8 cellular contexts compared by ENCODE assay signal in genomic region chr9:129140397-129141065, GRCh38. TPM values are rescaled to one million over a fixed set of nuclear protein-coding genes. Genes with fewer than 3 reads are reported as not detected.
A peak's percentile ranks its signal among the peaks of the same experiment; 100 is the strongest.
DNase-seq lines count a peak whose midpoint lies in the region; ATAC-seq and TF ChIP-seq lines count a peak whose summit lies in the region.

No MANE protein-coding gene starts in this region.

- 16% methylated on average over 8 of the region's 8 CpGs for WGBS in liver

- H3K9me3 ChIP-seq in BLaER1 treated with 17β-estradiol and CSF1 and Interleukin-3, amounts not matched to agents 10 nM and 100 nM (replicated peaks in 1 of 11): no peaks in the 10 kb centered on the region
- no peaks in the 10 kb centered on the region for H3K9me3 ChIP-seq in liver (ENCODE audit: control insufficient read depth in 4 of 4, low read length in 3 of 4)
- H3K9me3 ChIP-seq in stomach smooth muscle (ENCODE audit: control insufficient read depth in 2 of 2, low read length in 2 of 2): no peaks in the 10 kb centered on the region

- peak overlapping the region; percentile 92 to 100 (median 94) for H3K9ac ChIP-seq in BLaER1 treated with 17β-estradiol and CSF1 and Interleukin-3, amounts not matched to agents 10 nM and 100 nM
- H3K9ac ChIP-seq in liver (ENCODE audit: low read depth in 1 of 2, low read length in 2 of 2): peak overlapping the region; percentile 93 to 99
- peak overlapping the region; percentile 95 to 99 for H3K9ac ChIP-seq in stomach smooth muscle (ENCODE audit: low read length in 2 of 2)

- H3K4me1 ChIP-seq in BLaER1 treated with 17β-estradiol and CSF1 and Interleukin-3, amounts not matched to agents 10 nM and 100 nM: peaks cover 62 to 74% (median 69%) of the 10 kb centered on the region in 10 experiments
- H3K4me1 ChIP-seq in liver (ENCODE audit: control insufficient read depth in 4 of 4, insufficient read depth in 4 of 4, low read length in 3 of 4) (peaks cover 15 to 78% (median 54%) of the 10 kb centered on the region in 4 donors), stomach smooth muscle (ENCODE audit: control insufficient read depth, insufficient read depth, low read length) (peaks cover 72% of the 10 kb centered on the region)

- H4K20me1 ChIP-seq in BLaER1 treated with 17β-estradiol and CSF1 and Interleukin-3, amounts not matched to agents 10 nM and 100 nM: no peaks in the 10 kb centered on the region

- ATAC-seq in GM18909 (IDR thresholded peaks at IDR 0.05; ENCODE audit: poor library complexity, unreplicated experiment) (peak; percentile 16), HG03457 (IDR thresholded peaks at IDR 0.05; ENCODE audit: unreplicated experiment) (peak; percentile 17)

- H3K27me3 ChIP-seq in BLaER1 treated with 17β-estradiol and CSF1 and Interleukin-3, amounts not matched to agents 10 nM and 100 nM: no peaks in the 10 kb centered on the region
- no peaks in the 10 kb centered on the region for H3K27me3 ChIP-seq in liver (ENCODE audit: control insufficient read depth in 4 of 4, insufficient read depth in 4 of 4, low read length in 3 of 4)
- no peaks in the 10 kb centered on the region for H3K27me3 ChIP-seq in stomach smooth muscle (ENCODE audit: control insufficient read depth in 1 of 2, insufficient read depth in 2 of 2, low read length in 2 of 2)

- H3K4me3 ChIP-seq in BLaER1 treated with 17β-estradiol and CSF1 and Interleukin-3, amounts not matched to agents 10 nM and 100 nM: peak overlapping the region; percentile 28 to 57 (median 51)
- peak overlapping the region; percentile 47 for H3K4me3 ChIP-seq in choroid plexus epithelial cell (ENCODE audit: low read depth, low read length)
- H3K4me3 ChIP-seq in liver (ENCODE audit: low read depth in 1 of 3, low read length in 3 of 3): peak overlapping the region; percentile 51 to 64 (median 60)
- H3K4me3 ChIP-seq in stomach smooth muscle (ENCODE audit: low read length in 2 of 2): peak overlapping the region; percentile 72 to 79

- in situ Hi-C loops in SK-MEL-5 (cut with HindIII; ENCODE audit: low pct_unique_long_range_greater_than_20kb, low sequenced_read_pairs): no loop called here

- TF ChIP-seq CTCF in choroid plexus epithelial cell (conservative IDR thresholded peaks at IDR 0.05; ENCODE audit: low read depth, low read length) (no peak), liver (IDR thresholded peaks at IDR 0.05; ENCODE audit: low read depth, low read length, missing input control) (no peak)

- peaks cover 42 to 70% (median 55%) of the 10 kb centered on the region in 11 experiments for H3K36me3 ChIP-seq in BLaER1 treated with 17β-estradiol and CSF1 and Interleukin-3, amounts not matched to agents 10 nM and 100 nM
- H3K36me3 ChIP-seq in liver (ENCODE audit: control insufficient read depth in 4 of 4, insufficient read depth in 3 of 4, low read depth in 1 of 4, low read length in 3 of 4): peaks cover 3 to 5% (median 4%) of the 10 kb centered on the region in 4 donors
- peaks cover 10 to 20% of the 10 kb centered on the region in 2 donors for H3K36me3 ChIP-seq in stomach smooth muscle (ENCODE audit: control insufficient read depth in 2 of 2, insufficient read depth in 2 of 2, low read length in 2 of 2)

- no peak for TF ChIP-seq RAD21 in liver (IDR thresholded peaks at IDR 0.05)

- peak overlapping the region; percentile 92 to 99 (median 94) for H3K4me2 ChIP-seq in BLaER1 treated with 17β-estradiol and CSF1 and Interleukin-3, amounts not matched to agents 10 nM and 100 nM

- peak overlapping the region; percentile 97 to 100 (median 100) for H3K27ac ChIP-seq in BLaER1 treated with 17β-estradiol and CSF1 and Interleukin-3, amounts not matched to agents 10 nM and 100 nM
- peak overlapping the region; percentile 98 for H3K27ac ChIP-seq in liver (ENCODE audit: low read depth in 1 of 2, low read length in 2 of 2)
- peak overlapping the region; percentile 100 for H3K27ac ChIP-seq in stomach smooth muscle (ENCODE audit: low read length)

- DNase-seq in SK-MEL-5 (ENCODE audit: low read depth, low spot score) (peak; percentile 60), choroid plexus epithelial cell (ENCODE audit: low read depth) (peak; percentile 66), AG08396 (ENCODE audit: low spot score) (no peak)

TF ChIP-seq in liver, 16 proteins besides CTCF, POLR2A, EP300 and RAD21:
- TF ChIP-seq, protein P1, sequence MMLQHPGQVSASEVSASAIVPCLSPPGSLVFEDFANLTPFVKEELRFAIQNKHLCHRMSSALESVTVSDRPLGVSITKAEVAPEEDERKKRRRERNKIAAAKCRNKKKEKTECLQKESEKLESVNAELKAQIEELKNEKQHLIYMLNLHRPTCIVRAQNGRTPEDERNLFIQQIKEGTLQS (IDR thresholded peaks at IDR 0.05): no peak
- TF ChIP-seq, protein P2, sequence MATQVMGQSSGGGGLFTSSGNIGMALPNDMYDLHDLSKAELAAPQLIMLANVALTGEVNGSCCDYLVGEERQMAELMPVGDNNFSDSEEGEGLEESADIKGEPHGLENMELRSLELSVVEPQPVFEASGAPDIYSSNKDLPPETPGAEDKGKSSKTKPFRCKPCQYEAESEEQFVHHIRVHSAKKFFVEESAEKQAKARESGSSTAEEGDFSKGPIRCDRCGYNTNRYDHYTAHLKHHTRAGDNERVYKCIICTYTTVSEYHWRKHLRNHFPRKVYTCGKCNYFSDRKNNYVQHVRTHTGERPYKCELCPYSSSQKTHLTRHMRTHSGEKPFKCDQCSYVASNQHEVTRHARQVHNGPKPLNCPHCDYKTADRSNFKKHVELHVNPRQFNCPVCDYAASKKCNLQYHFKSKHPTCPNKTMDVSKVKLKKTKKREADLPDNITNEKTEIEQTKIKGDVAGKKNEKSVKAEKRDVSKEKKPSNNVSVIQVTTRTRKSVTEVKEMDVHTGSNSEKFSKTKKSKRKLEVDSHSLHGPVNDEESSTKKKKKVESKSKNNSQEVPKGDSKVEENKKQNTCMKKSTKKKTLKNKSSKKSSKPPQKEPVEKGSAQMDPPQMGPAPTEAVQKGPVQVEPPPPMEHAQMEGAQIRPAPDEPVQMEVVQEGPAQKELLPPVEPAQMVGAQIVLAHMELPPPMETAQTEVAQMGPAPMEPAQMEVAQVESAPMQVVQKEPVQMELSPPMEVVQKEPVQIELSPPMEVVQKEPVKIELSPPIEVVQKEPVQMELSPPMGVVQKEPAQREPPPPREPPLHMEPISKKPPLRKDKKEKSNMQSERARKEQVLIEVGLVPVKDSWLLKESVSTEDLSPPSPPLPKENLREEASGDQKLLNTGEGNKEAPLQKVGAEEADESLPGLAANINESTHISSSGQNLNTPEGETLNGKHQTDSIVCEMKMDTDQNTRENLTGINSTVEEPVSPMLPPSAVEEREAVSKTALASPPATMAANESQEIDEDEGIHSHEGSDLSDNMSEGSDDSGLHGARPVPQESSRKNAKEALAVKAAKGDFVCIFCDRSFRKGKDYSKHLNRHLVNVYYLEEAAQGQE (IDR thresholded peaks at IDR 0.05): no peak
- TF ChIP-seq TAF1 (conservative IDR thresholded peaks at IDR 0.05) (no peak), ZBTB33 (IDR thresholded peaks at IDR 0.05) (no peak), FOXA2 (IDR thresholded peaks at IDR 0.05) (no peak), GABPA (IDR thresholded peaks at IDR 0.05 in 1 of 2, conservative IDR thresholded peaks at IDR 0.05 in 1 of 2) (no peak), SP1 (IDR thresholded peaks at IDR 0.05) (no peak), FOXA1 (IDR thresholded peaks at IDR 0.05) (no peak), HNF4A (conservative IDR thresholded peaks at IDR 0.05) (no peak), YY1 (IDR thresholded peaks at IDR 0.05) (no peak), RXRA (IDR thresholded peaks at IDR 0.05) (no peak), NR2F2 (IDR thresholded peaks at IDR 0.05) (no peak), EGR1 (IDR thresholded peaks at IDR 0.05; ENCODE audit: low read depth in 2 of 2) (no peak), JUND (IDR thresholded peaks at IDR 0.05) (no peak), HNF4G (IDR thresholded peaks at IDR 0.05) (no peak)
- TF ChIP-seq, protein P3, sequence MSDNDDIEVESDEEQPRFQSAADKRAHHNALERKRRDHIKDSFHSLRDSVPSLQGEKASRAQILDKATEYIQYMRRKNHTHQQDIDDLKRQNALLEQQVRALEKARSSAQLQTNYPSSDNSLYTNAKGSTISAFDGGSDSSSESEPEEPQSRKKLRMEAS (IDR thresholded peaks at IDR 0.05): no peak

RNA-seq across cellular contexts. Expression of gene PTPA, which starts 29.3 kb away (rescaled TPM):
- total RNA-seq in SK-MEL-5 (2014; rRNA removed; shearing (Covaris generic)): 88.1 and 95.8 TPM in 2 replicates
- polyA plus RNA-seq in SK-MEL-5 (2015; cell fraction: cytosol; rRNA removed): 94.5 and 112 TPM in 2 replicates
- 51.9 and 52.3 TPM in 2 replicates for polyA plus RNA-seq in SK-MEL-5 (2015; cell fraction: nucleus; rRNA removed)
- 10 to 100 TPM; 27.6 to 42.6 TPM for total RNA-seq in liver
- polyA plus RNA-seq in liver: 10 to 100 TPM; 34.1 to 66.0 TPM

RNA-seq across cellular contexts. Expression of gene CRAT, which starts 29.9 kb away (rescaled TPM):
- total RNA-seq in SK-MEL-5 (2014; rRNA removed; shearing (Covaris generic)): 9.4 and 12.7 TPM in 2 replicates
- 44.1 and 52.5 TPM in 2 replicates for polyA plus RNA-seq in SK-MEL-5 (2015; cell fraction: cytosol; rRNA removed)
- 24.4 and 30.5 TPM in 2 replicates for polyA plus RNA-seq in SK-MEL-5 (2015; cell fraction: nucleus; rRNA removed)
- 100 to 1,000 TPM in 1 of 2 donors, 10 to 100 TPM in 1; 33.8 to 121 TPM for total RNA-seq in liver
- 100 to 1,000 TPM in 1 of 2 donors, 10 to 100 TPM in 1; 69.8 to 108 TPM for polyA plus RNA-seq in liver

RNA-seq across cellular contexts. Expression of gene IER5L, which starts 37.5 kb away (rescaled TPM):
- total RNA-seq in SK-MEL-5 (2014; rRNA removed; shearing (Covaris generic)): 53.9 and 57.1 TPM in 2 replicates
- 70.4 and 75.0 TPM in 2 replicates for polyA plus RNA-seq in SK-MEL-5 (2015; cell fraction: cytosol; rRNA removed)
- 17.7 and 39.4 TPM in 2 replicates for polyA plus RNA-seq in SK-MEL-5 (2015; cell fraction: nucleus; rRNA removed)
- total RNA-seq in liver: 1 to 10 TPM; 1.9 to 3.0 TPM
- 1 to 10 TPM in 1 of 2 donors, under 1 TPM in 1; 0.40 to 3.3 TPM for polyA plus RNA-seq in liver

RNA-seq across cellular contexts. Expression of gene DOLPP1, which starts 59.6 kb away (rescaled TPM):
- total RNA-seq in SK-MEL-5 (2014; rRNA removed; shearing (Covaris generic)): 12.4 and 12.9 TPM in 2 replicates
- polyA plus RNA-seq in SK-MEL-5 (2015; cell fraction: cytosol; rRNA removed): 18.0 and 24.1 TPM in 2 replicates
- 9.6 and 18.2 TPM in 2 replicates for polyA plus RNA-seq in SK-MEL-5 (2015; cell fraction: nucleus; rRNA removed)
- total RNA-seq in liver: 10 to 100 TPM; 15.3 to 15.6 TPM
- 10 to 100 TPM; 14.6 to 14.8 TPM for polyA plus RNA-seq in liver

Comparison
In these comparisons a context has a peak if more than half of its experiments do, and no peak if none do; other contexts are left out.
1. RNA of gene IER5L, which starts 37.5 kb away (total RNA-seq): 53.9 to 57.1 TPM in SK-MEL-5; 1.9 to 3.0 TPM in liver; every median in the first group is over 10 times any median in the second.
2. Peak in every context shown above with its lines, with median percentiles within 50 percentile points of each other: H3K27ac ChIP-seq, H3K4me3 ChIP-seq and H3K9ac ChIP-seq.